14 cellular contexts compared by ENCODE assay signal in the genomic region with DNA sequence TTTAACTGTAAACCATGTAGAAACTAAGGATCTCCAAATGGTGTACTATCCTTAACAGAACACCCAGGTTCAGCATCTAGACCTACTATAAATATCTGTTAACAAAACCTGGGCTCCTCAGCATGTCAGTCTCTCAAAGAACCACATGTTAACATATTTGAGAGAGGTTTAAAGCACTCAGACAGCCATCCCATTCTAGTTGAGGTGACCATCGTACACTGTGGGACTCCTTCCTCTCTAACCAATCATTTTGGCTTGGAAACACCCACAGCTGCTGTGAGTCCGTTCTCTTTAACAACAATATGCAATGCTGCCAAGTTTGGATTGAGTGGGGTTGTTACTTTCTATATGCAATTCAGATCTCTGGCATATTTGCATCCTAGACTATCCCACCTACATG.
A peak's percentile ranks its signal among the peaks of the same experiment; 100 is the strongest.
DNase-seq lines count a peak whose midpoint lies in the region; ATAC-seq lines count a peak whose summit lies in the region.
"Had no signal": no experiment of that assay in that cellular context is flagged by ENCODE, and none has a peak within 500 bp of the region (broad histone marks: within the 10 kb centered on the region; RNA-seq: fewer than 3 reads in every experiment).

No MANE protein-coding gene starts in this region.

- H3K27ac Mint-ChIP-seq in activated CD8-positive, alpha-beta memory T cell treated with anti-CD3 and anti-CD28 coated beads, Interleukin-2, amount 10 ng/mL, durations not matched to agents 7 days and 5 days: peak overlapping the region; percentile 76

- H3K9me3 ChIP-seq in HAP-1: no peaks in the 10 kb centered on the region
- H3K9me3 ChIP-seq: adrenal gland had no signal

- no peak for ATAC-seq in activated CD8-positive, alpha-beta memory T cell treated with anti-CD3 and anti-CD28 coated beads, Interleukin-2, amount 10 ng/mL, durations not matched to agents 7 days and 5 days
- peak; percentile 13 for ATAC-seq in GM21367 (IDR thresholded peaks at IDR 0.05; ENCODE audit: unreplicated experiment)
- ATAC-seq in HG03095 (IDR thresholded peaks at IDR 0.05; ENCODE audit: unreplicated experiment): peak; percentile 13

- no peaks in the 10 kb centered on the region for H3K36me3 ChIP-seq in HAP-1 (replicated peaks)
- H3K36me3 ChIP-seq: adrenal gland had no signal

- CTCF ChIA-PET in activated CD8-positive, alpha-beta memory T cell treated with anti-CD3 and anti-CD28 coated beads, Interleukin-2, amount 10 ng/mL, durations not matched to agents 7 days and 5 days (lab: Charles Lee): no interaction called here

- no peaks in the 10 kb centered on the region for H3K27me3 Mint-ChIP-seq in activated CD8-positive, alpha-beta memory T cell treated with anti-CD3 and anti-CD28 coated beads, Interleukin-2, amount 10 ng/mL, durations not matched to agents 7 days and 5 days

- no peaks in the 10 kb centered on the region for H3K27me3 ChIP-seq in HAP-1 (ENCODE audit: low read depth)
- H3K27me3 ChIP-seq: adrenal gland had no signal

- no peaks in the 10 kb centered on the region for H3K4me1 ChIP-seq in HAP-1
- H3K4me1 ChIP-seq: adrenal gland had no signal

- no peak overlapping the region for H3K4me3 ChIP-seq in HAP-1
- H3K4me3 ChIP-seq: adrenal gland had no signal

- DNase-seq in activated CD8-positive, alpha-beta memory T cell treated with anti-CD3 and anti-CD28 coated beads, Interleukin-2, amount 10 ng/mL, durations not matched to agents 7 days and 5 days: no peak
- DNase-seq in activated CD8-positive, alpha-beta memory T cell treated with anti-CD3 and anti-CD28 coated beads, Interleukin-2, amount 50 U/mL, for 48 hours: no peak
- DNase-seq in middle frontal gyrus (ENCODE audit: extremely low spot score, low spot score): peak; percentile 13
- DNase-seq in dermis blood vessel endothelial cell: no peak
- DNase-seq in SHP77 (lab: John Stamatoyannopoulos, UW): no peak
- no peak for DNase-seq in HAP-1 (ENCODE audit: low spot score in 2 of 2)
- DNase-seq: activated CD4-positive, CD25-positive, alpha-beta regulatory T cell; glutamatergic neuron; left ventricle myocardium superior; MM.1S; NCI-H510A treated with DMSO at 0.1 percent for 48 hours had no signal

- H3K4me3 Mint-ChIP-seq in activated CD8-positive, alpha-beta memory T cell treated with anti-CD3 and anti-CD28 coated beads, Interleukin-2, amount 10 ng/mL, durations not matched to agents 7 days and 5 days: no peak overlapping the region

- H3K36me3 Mint-ChIP-seq in activated CD8-positive, alpha-beta memory T cell treated with anti-CD3 and anti-CD28 coated beads, Interleukin-2, amount 10 ng/mL, durations not matched to agents 7 days and 5 days: peaks cover 36% of the 10 kb centered on the region

- peaks cover 13% of the 10 kb centered on the region for H3K9me3 Mint-ChIP-seq in activated CD8-positive, alpha-beta memory T cell treated with anti-CD3 and anti-CD28 coated beads, Interleukin-2, amount 10 ng/mL, durations not matched to agents 7 days and 5 days (ENCODE audit: low read depth)

- peaks cover 23% of the 10 kb centered on the region for H3K4me1 Mint-ChIP-seq in activated CD8-positive, alpha-beta memory T cell treated with anti-CD3 and anti-CD28 coated beads, Interleukin-2, amount 10 ng/mL, durations not matched to agents 7 days and 5 days

- in situ Hi-C loops in HAP-1 (cut with MboI; ENCODE audit: low sequenced_read_pairs): no loop called here
